ENCODE assay signal across 1 cellular context in genomic region chr19:18433039-18433691, GRCh38.
TF ChIP-seq lines count a peak whose summit lies in the region.

No MANE protein-coding gene starts in this region.

TF ChIP-seq in HEK293, 187 proteins besides CTCF, POLR2A, EP300 and RAD21 (continued from another document and continues in another):
- TF ChIP-seq ZNF398 (tag by site-specific recombination; IDR thresholded peaks at IDR 0.05) = peak; percentile 97
- TF ChIP-seq ZNF621 (tag by site-specific recombination; IDR thresholded peaks at IDR 0.05) = no peak
- no peak for TF ChIP-seq REST (tag by site-specific recombination; IDR thresholded peaks at IDR 0.05)
- TF ChIP-seq ZNF707 (tag by site-specific recombination; IDR thresholded peaks at IDR 0.05) = no peak
- TF ChIP-seq ZNF354C (tag by site-specific recombination; IDR thresholded peaks at IDR 0.05; ENCODE audit: borderline replicate concordance, low read depth) = no peak
- peak; percentile 88; the same call in 1 of the 2 replicates for TF ChIP-seq BCL11B (tag by site-specific recombination; IDR thresholded peaks at IDR 0.05; ENCODE audit: low read depth)
- no peak for TF ChIP-seq ZNF654 (tag by site-specific recombination; IDR thresholded peaks at IDR 0.05; ENCODE audit: low read depth)
- TF ChIP-seq ZNF701 (tag by site-specific recombination; IDR thresholded peaks at IDR 0.05) = no peak
- TF ChIP-seq MZF1 (tag by site-specific recombination; IDR thresholded peaks at IDR 0.05; ENCODE audit: borderline replicate concordance) = no peak
- TF ChIP-seq ZBTB44 (tag by site-specific recombination; IDR thresholded peaks at IDR 0.05) = no peak
- no peak for TF ChIP-seq ZNF776 (tag by site-specific recombination; IDR thresholded peaks at IDR 0.05; ENCODE audit: borderline replicate concordance)
- TF ChIP-seq ZNF362 (tag by site-specific recombination; IDR thresholded peaks at IDR 0.05) = no peak
- TF ChIP-seq ZNF146 (tag by site-specific recombination; IDR thresholded peaks at IDR 0.05) = no peak
- TF ChIP-seq ZNF155 (tag by site-specific recombination; IDR thresholded peaks at IDR 0.05) = no peak
- TF ChIP-seq ZNF473 (tag by site-specific recombination; IDR thresholded peaks at IDR 0.05) = no peak
- TF ChIP-seq ZNF843 (tag by site-specific recombination; IDR thresholded peaks at IDR 0.05) = 0 out of 2 replicates have a peak, but pooled peaks have one; percentile 54
- TF ChIP-seq ZBTB21 (tag by site-specific recombination; IDR thresholded peaks at IDR 0.05) = 0 out of 2 replicates have a peak, but pooled peaks have one; percentile 8
- no peak for TF ChIP-seq ZNF48 (tag by site-specific recombination; IDR thresholded peaks at IDR 0.05)
- no peak for TF ChIP-seq ZNF623 (tag by site-specific recombination; IDR thresholded peaks at IDR 0.05)
- peak; percentile 99 for TF ChIP-seq ZBTB7A (tag by site-specific recombination; IDR thresholded peaks at IDR 0.05; ENCODE audit: low read depth)
- no peak for TF ChIP-seq ZFP41 (tag by site-specific recombination; IDR thresholded peaks at IDR 0.05; ENCODE audit: borderline replicate concordance)
- no peak for TF ChIP-seq PBX3 (CRISPR knock-in tag; IDR thresholded peaks at IDR 0.05)
- TF ChIP-seq ZSCAN4 (tag by site-specific recombination; IDR thresholded peaks at IDR 0.05) = 0 out of 2 replicates have a peak, but pooled peaks have one; percentile 12
- no peak for TF ChIP-seq ZNF510 (tag by site-specific recombination; IDR thresholded peaks at IDR 0.05; ENCODE audit: insufficient replicate concordance)
- peak; percentile 69 for TF ChIP-seq ZBTB17 (tag by site-specific recombination; IDR thresholded peaks at IDR 0.05)
- TF ChIP-seq ZFP69B (tag by site-specific recombination; IDR thresholded peaks at IDR 0.05) = peak; percentile 69
- TF ChIP-seq SCRT1 (tag by site-specific recombination; IDR thresholded peaks at IDR 0.05; ENCODE audit: borderline replicate concordance) = no peak
- TF ChIP-seq WT1 (tag by site-specific recombination; IDR thresholded peaks at IDR 0.05) = peak; percentile 49
- TF ChIP-seq ZNF518A (tag by site-specific recombination; conservative IDR thresholded peaks at IDR 0.05; ENCODE audit: low read depth) = no peak
- TF ChIP-seq ZNF777 (tag by site-specific recombination; IDR thresholded peaks at IDR 0.05; ENCODE audit: borderline replicate concordance) = peak; percentile 66
- TF ChIP-seq ZNF26 (tag by site-specific recombination; IDR thresholded peaks at IDR 0.05) = no peak
- no peak for TF ChIP-seq RBAK (tag by site-specific recombination; IDR thresholded peaks at IDR 0.05)
- TF ChIP-seq ZNF37A (tag by site-specific recombination; IDR thresholded peaks at IDR 0.05) = no peak
- peak; percentile 91 for TF ChIP-seq SP7 (tag by site-specific recombination; IDR thresholded peaks at IDR 0.05)
- no peak for TF ChIP-seq ZNF558 (tag by site-specific recombination; IDR thresholded peaks at IDR 0.05)
- TF ChIP-seq HOXD13 (CRISPR knock-in tag; IDR thresholded peaks at IDR 0.05; ENCODE audit: borderline replicate concordance) = no peak
- TF ChIP-seq ZNF423 (tag by site-specific recombination; IDR thresholded peaks at IDR 0.05) = peak; percentile 60
- TF ChIP-seq ZIC2 (tag by site-specific recombination; IDR thresholded peaks at IDR 0.05) = peak; percentile 99
- TF ChIP-seq ZNF311 (tag by site-specific recombination; IDR thresholded peaks at IDR 0.05; ENCODE audit: borderline replicate concordance) = no peak
- peak; percentile 46 for TF ChIP-seq PRDM4 (tag by site-specific recombination; IDR thresholded peaks at IDR 0.05)
- TF ChIP-seq GLIS1 (tag by site-specific recombination; IDR thresholded peaks at IDR 0.05) = peak; percentile 88
- TF ChIP-seq ZNF514 (tag by site-specific recombination; IDR thresholded peaks at IDR 0.05) = no peak
- TF ChIP-seq ZNF175 (tag by site-specific recombination; IDR thresholded peaks at IDR 0.05) = no peak
- TF ChIP-seq ZSCAN16 (tag by site-specific recombination; IDR thresholded peaks at IDR 0.05) = no peak
- peak; percentile 97 for TF ChIP-seq ZBTB8A (tag by site-specific recombination; IDR thresholded peaks at IDR 0.05)
